ENCODE assay signal across 22 cellular contexts in the genomic region with DNA sequence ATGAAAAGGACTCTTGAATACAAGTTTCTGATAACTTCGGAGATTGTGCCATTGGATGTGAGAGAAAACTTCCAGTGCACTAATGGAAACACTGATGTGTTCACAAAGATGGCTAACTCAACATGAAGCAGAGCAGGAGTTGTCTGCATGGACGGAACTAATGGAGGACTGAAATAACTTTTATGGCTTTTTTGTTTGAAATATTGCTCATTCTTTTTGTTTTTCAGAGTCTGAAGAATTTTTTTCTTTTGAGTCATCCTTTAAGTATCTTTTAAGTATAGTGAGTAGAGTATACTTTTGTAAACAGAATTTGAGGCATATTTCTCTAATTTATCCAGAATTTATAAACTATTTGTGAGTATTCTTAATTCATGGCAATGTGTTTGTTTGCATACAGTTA. TPM values are rescaled to one million over a fixed set of nuclear protein-coding genes. Genes with fewer than 3 reads are reported as not detected.
DNase-seq lines count a peak whose midpoint lies in the region; TF ChIP-seq lines count a peak whose summit lies in the region.
"Had no signal": no experiment of that assay in that cellular context is flagged by ENCODE, and none has a peak within 500 bp of the region (broad histone marks: within the 10 kb centered on the region; RNA-seq: fewer than 3 reads in every experiment).

No MANE protein-coding gene starts in this region.

- DNase-seq in BJ (ENCODE audit: low read depth) (peak; percentile 11), SJSA1 (ENCODE audit: low read depth in 1 of 2, low spot score in 2 of 2) (peak in 1 of 2 experiments; percentile 62), T1000 (lab: John Stamatoyannopoulos, UW) (no peak), NCI-H1930 (lab: John Stamatoyannopoulos, UW) (no peak), tibial artery (no peak)
- DNase-seq: BE2C; CD4-positive, CD25-positive, alpha-beta regulatory T cell; DMS79 treated with DMSO at 0.1 percent for 48 hours; KG1; NCI-H1092 treated with DMSO at 0.1 percent for 48 hours; NCI-H1436 treated with DMSO at 0.1 percent for 48 hours; NCI-H2081; NCI-H2171; NCI-H345; NCI-H524; NCI-H774; NK-92 treated with Interleukin-12 subunit alpha and Interleukin-12 subunit beta, amount 100 ng/mL, for 24 hours; T-cell had no signal

- H3K36me3 ChIP-seq in BJ (ENCODE audit: control insufficient read depth, insufficient read depth, low read length) (no peaks in the 10 kb centered on the region), HEK293 (ENCODE audit: control insufficient read depth in 2 of 2, insufficient read depth in 1 of 2, low read length in 2 of 2) (no peaks in the 10 kb centered on the region), SJSA1 (no peaks in the 10 kb centered on the region), neutrophil (no peaks in the 10 kb centered on the region), tibial artery (no peaks in the 10 kb centered on the region)
- H3K36me3 ChIP-seq: BE2C had no signal

- no peaks in the 10 kb centered on the region for H3K9me3 ChIP-seq in HEK293 (ENCODE audit: control insufficient read depth, insufficient read depth, low read depth, low read length)
- H3K9me3 ChIP-seq in SJSA1 (replicated peaks): no peaks in the 10 kb centered on the region
- no peaks in the 10 kb centered on the region for H3K9me3 ChIP-seq in neutrophil
- H3K9me3 ChIP-seq in tibial artery: no peaks in the 10 kb centered on the region
- H3K9me3 ChIP-seq: BE2C had no signal

- no peak overlapping the region for H3K4me3 ChIP-seq in BJ (ENCODE audit: low read depth, low read length)
- H3K4me3 ChIP-seq in HEK293 (ENCODE audit: low read depth, low read length): no peak overlapping the region
- no peak overlapping the region for H3K4me3 ChIP-seq in SJSA1
- H3K4me3 ChIP-seq in neutrophil (ENCODE audit: low read depth in 1 of 2, low read length in 1 of 2): no peak overlapping the region
- H3K4me3 ChIP-seq in tibial artery: no peak overlapping the region
- H3K4me3 ChIP-seq: A549 had no signal

- CTCF ChIA-PET in BJ (lab: Yijun Ruan, JAX) (interaction anchor here (1.9 kb wide), 1 partner anchor 425 kb away, joined by 6 read pairs; no protein-coding TSS in a partner anchor), HEK293 (lab: Yijun Ruan, JAX) (interaction anchor here (0.6 to 1.5 kb wide), 3 partner anchors 425 to 977 kb away, joined by 3 read pairs; no protein-coding TSS in a partner anchor)

- H3K4me1 ChIP-seq in HEK293 (ENCODE audit: control insufficient read depth, insufficient read depth, low read length) (no peaks in the 10 kb centered on the region), SJSA1 (replicated peaks) (peaks cover 26% of the 10 kb centered on the region), neutrophil (ENCODE audit: control insufficient read depth in 1 of 2, insufficient read depth in 1 of 2, low read depth in 1 of 2, low read length in 1 of 2) (peaks cover 15 to 24% of the 10 kb centered on the region in 2 experiments), tibial artery (peaks cover 0 to 8% (median 0%) of the 10 kb centered on the region in 4 donors)
- H3K4me1 ChIP-seq: BE2C had no signal

- intact Hi-C loops in tibial artery (cut with DNase I; ENCODE audit: low total_unique reads): loop anchor here (5.0 to 10.0 kb wide), 3 partner anchors 215 to 432 kb away; no protein-coding TSS in a partner anchor

- no peak overlapping the region for H3K27ac ChIP-seq in HEK293 (ENCODE audit: extremely low read depth, low read depth, low read length)
- peak overlapping the region; percentile 84 for H3K27ac ChIP-seq in SJSA1
- H3K27ac ChIP-seq in neutrophil: peak overlapping the region; percentile 69
- no peak overlapping the region for H3K27ac ChIP-seq in tibial artery
- H3K27ac ChIP-seq: A549, HL-60 had no signal

- H3K27me3 ChIP-seq in BJ (ENCODE audit: control insufficient read depth, insufficient read depth, low read length) (no peaks in the 10 kb centered on the region), SJSA1 (replicated peaks) (no peaks in the 10 kb centered on the region), neutrophil (no peaks in the 10 kb centered on the region), tibial artery (no peaks in the 10 kb centered on the region)
- H3K27me3 ChIP-seq: BE2C had no signal

- POLR2A ChIA-PET in BJ (lab: Charles Lee) (no interaction called here), HEK293 (lab: Yijun Ruan, JAX) (no interaction called here)

- TF ChIP-seq CTCF in BJ (IDR thresholded peaks at IDR 0.05; ENCODE audit: insufficient read depth, low read depth, low read length) (no peak), HEK293 (tag by site-specific recombination; IDR thresholded peaks at IDR 0.05) (no peak), neutrophil (IDR thresholded peaks at IDR 0.05) (no peak), tibial artery (IDR thresholded peaks at IDR 0.05) (no peak)

TF ChIP-seq in HEK293, 187 proteins besides CTCF, POLR2A, EP300 and RAD21:
- TF ChIP-seq SETDB1 (IDR thresholded peaks at IDR 0.05; ENCODE audit: insufficient read length, low read length): peak; percentile 83
- TF ChIP-seq ZNF510 (tag by site-specific recombination; IDR thresholded peaks at IDR 0.05; ENCODE audit: insufficient replicate concordance): no peak

RNA-seq across cellular contexts. Expression of gene CRYL1, which starts 25.7 kb away (rescaled TPM):
- 25.6 and 30.6 TPM in 2 replicates for polyA plus RNA-seq in BJ (2011; rRNA removed)
- polyA minus RNA-seq in BJ (2011; rRNA and poly(A)+ RNA removed): 9.1 and 13.5 TPM in 2 replicates
- 7.1 and 13.2 TPM in 2 replicates for total RNA-seq in SJSA1 (2014; rRNA removed; shearing (Covaris generic))

Comparison
In these comparisons a context has a peak if more than half of its experiments do, and no peak if none do; other contexts are left out.
1. H3K27ac ChIP-seq: peak in SJSA1 (single experiment) and neutrophil (single experiment); none in HEK293 (single experiment) and tibial artery (0 of 2).